8 cellular contexts compared by ENCODE assay signal in genomic region chr11:68014157-68014965, GRCh38. TPM values are rescaled to one million over a fixed set of nuclear protein-coding genes. Genes with fewer than 3 reads are reported as not detected.
DNase-seq lines count a peak whose midpoint lies in the region; ATAC-seq and TF ChIP-seq lines count a peak whose summit lies in the region.

No MANE protein-coding gene starts in this region.

- peak; percentile 19 for DNase-seq in COLO668 (lab: John Stamatoyannopoulos, UW; ENCODE audit: unreplicated experiment)
- DNase-seq in NCI-H2029 treated with DMSO at 0.1 percent for 48 hours (lab: John Stamatoyannopoulos, UW), result peak; percentile 54
- no peak for DNase-seq in H7
- DNase-seq in T-helper 1 cell, result no peak

- H3K36me3 ChIP-seq in neutrophil (peaks cover 50% of the 10 kb centered on the region), H7 (replicated peaks; ENCODE audit: control insufficient read depth, insufficient read depth, low read length) (no peaks in the 10 kb centered on the region)

- peaks cover 78% of the 10 kb centered on the region for H3K36me3 Mint-ChIP-seq in dendritic cell treated with granulocyte-macrophage colony-stimulating factor and Interleukin-4, amounts not matched to agents 40 ng/mL and 50 ng/mL, for 4 days (ENCODE audit: low read depth)

- no peak for TF ChIP-seq CTCF in neutrophil (IDR thresholded peaks at IDR 0.05)

- no peak overlapping the region for H3K4me3 Mint-ChIP-seq in dendritic cell treated with granulocyte-macrophage colony-stimulating factor and Interleukin-4, amounts not matched to agents 40 ng/mL and 50 ng/mL, for 4 days

- H3K4me3 ChIP-seq in neutrophil (ENCODE audit: low read depth in 1 of 2, low read length in 1 of 2) (no peak overlapping the region), H7 (ENCODE audit: insufficient read depth, low read depth, low read length) (no peak overlapping the region)

- H3K9me3 ChIP-seq in neutrophil, result no peaks in the 10 kb centered on the region

- ATAC-seq in HG03196 (IDR thresholded peaks at IDR 0.05; ENCODE audit: unreplicated experiment) (no peak), GM21423 (IDR thresholded peaks at IDR 0.05; ENCODE audit: unreplicated experiment) (no peak)

- peaks cover 53% of the 10 kb centered on the region in 2 experiments for H3K4me1 ChIP-seq in neutrophil (ENCODE audit: control insufficient read depth in 1 of 2, insufficient read depth in 1 of 2, low read depth in 1 of 2, low read length in 1 of 2)

- intact Hi-C loops in dendritic cell treated with granulocyte-macrophage colony-stimulating factor and Interleukin-4, amounts not matched to agents 40 ng/mL and 50 ng/mL, for 4 days (cut with micrococcal nuclease), result no loop called here

- peaks cover 77% of the 10 kb centered on the region for H3K4me1 Mint-ChIP-seq in dendritic cell treated with granulocyte-macrophage colony-stimulating factor and Interleukin-4, amounts not matched to agents 40 ng/mL and 50 ng/mL, for 4 days (ENCODE audit: low read depth)

- no peaks in the 10 kb centered on the region for H3K27me3 Mint-ChIP-seq in dendritic cell treated with granulocyte-macrophage colony-stimulating factor and Interleukin-4, amounts not matched to agents 40 ng/mL and 50 ng/mL, for 4 days

- no peaks in the 10 kb centered on the region for H3K9me3 Mint-ChIP-seq in dendritic cell treated with granulocyte-macrophage colony-stimulating factor and Interleukin-4, amounts not matched to agents 40 ng/mL and 50 ng/mL, for 4 days

- no peaks in the 10 kb centered on the region for H3K27me3 ChIP-seq in neutrophil
- H3K27me3 ChIP-seq in H7 (ENCODE audit: control insufficient read depth, insufficient read depth, low read length), result no peaks in the 10 kb centered on the region

- peak overlapping the region; percentile 95 for H3K27ac ChIP-seq in neutrophil

- peak overlapping the region; percentile 99 for H3K27ac Mint-ChIP-seq in dendritic cell treated with granulocyte-macrophage colony-stimulating factor and Interleukin-4, amounts not matched to agents 40 ng/mL and 50 ng/mL, for 4 days

RNA-seq across cellular contexts. Expression of gene ALDH3B1, which starts 4.2 kb away (rescaled TPM):
- total RNA-seq in H7 (2014; rRNA removed; shearing (Covaris generic)), result 0.35 and 0.37 TPM in 2 replicates

RNA-seq across cellular contexts. Expression of gene UNC93B1, which starts 10.5 kb away (rescaled TPM):
- 26.2 and 28.3 TPM in 2 replicates for total RNA-seq in H7 (2014; rRNA removed; shearing (Covaris generic))

RNA-seq across cellular contexts. Expression of gene NDUFS8, which starts 16.1 kb away (rescaled TPM):
- 277 and 299 TPM in 2 replicates for total RNA-seq in H7 (2014; rRNA removed; shearing (Covaris generic))

RNA-seq across cellular contexts. Expression of gene TCIRG1, which starts 24.5 kb away (rescaled TPM):
- 44.7 and 62.9 TPM in 2 replicates for total RNA-seq in H7 (2014; rRNA removed; shearing (Covaris generic))

Comparison
In these comparisons a context has a peak if more than half of its experiments do, and no peak if none do; other contexts are left out.
1. DNase-seq: peak in COLO668 (single experiment) and NCI-H2029 treated with DMSO at 0.1 percent for 48 hours (single experiment); none in H7 (single experiment) and T-helper 1 cell (0 of 5).